In genomic region chr5:131634666-131634995, GRCh38 we compare ENCODE assay signal across 8 cellular contexts.
DNase-seq lines count a peak whose midpoint lies in the region; ATAC-seq and TF ChIP-seq lines count a peak whose summit lies in the region.

No MANE protein-coding gene starts in this region.

- ATAC-seq in HG02678 (IDR thresholded peaks at IDR 0.05; ENCODE audit: unreplicated experiment) = peak; percentile 24
- ATAC-seq in stimulated activated naive CD8-positive, alpha-beta T cell treated with anti-CD3 and anti-CD28 coated beads, Interleukin-15, amount 100 ng/mL, for 72 hours = peak; percentile 66

- H3K4me1 Mint-ChIP-seq in stimulated activated naive CD8-positive, alpha-beta T cell treated with anti-CD3 and anti-CD28 coated beads, Interleukin-15, amount 100 ng/mL, for 72 hours = peaks cover 18% of the 10 kb centered on the region

- H3K27me3 ChIP-seq in muscle layer of duodenum (ENCODE audit: low read depth, low read length) = no peaks in the 10 kb centered on the region

- H3K9me3 ChIP-seq in muscle layer of duodenum (ENCODE audit: control insufficient read depth in 1 of 2, low read length in 2 of 2) = no peaks in the 10 kb centered on the region

- TF ChIP-seq CTCF in epithelial cell of esophagus (IDR thresholded peaks at IDR 0.05; ENCODE audit: insufficient read depth, low read depth, low read length, missing control alignments) = peak; percentile 27

- H3K4me3 ChIP-seq in epithelial cell of esophagus (ENCODE audit: low read length) (peak overlapping the region; percentile 92), muscle layer of duodenum (ENCODE audit: low read depth in 1 of 2, low read length in 2 of 2) (peak overlapping the region; percentile 90 to 91)

- H3K9me3 Mint-ChIP-seq in stimulated activated naive CD8-positive, alpha-beta T cell treated with anti-CD3 and anti-CD28 coated beads, Interleukin-15, amount 100 ng/mL, for 72 hours = no peaks in the 10 kb centered on the region

- peaks cover 0 to 9% of the 10 kb centered on the region in 2 donors for H3K36me3 ChIP-seq in muscle layer of duodenum (ENCODE audit: control insufficient read depth in 1 of 2, insufficient read depth in 2 of 2, low read length in 2 of 2)

- H3K27ac Mint-ChIP-seq in stimulated activated naive CD8-positive, alpha-beta T cell treated with anti-CD3 and anti-CD28 coated beads, Interleukin-15, amount 100 ng/mL, for 72 hours = peak overlapping the region; percentile 99

- no peaks in the 10 kb centered on the region for H3K27me3 Mint-ChIP-seq in stimulated activated naive CD8-positive, alpha-beta T cell treated with anti-CD3 and anti-CD28 coated beads, Interleukin-15, amount 100 ng/mL, for 72 hours

- H3K4me3 Mint-ChIP-seq in stimulated activated naive CD8-positive, alpha-beta T cell treated with anti-CD3 and anti-CD28 coated beads, Interleukin-15, amount 100 ng/mL, for 72 hours = peak overlapping the region; percentile 94 to 99

- H3K27ac ChIP-seq in muscle layer of duodenum (ENCODE audit: low read length) = peak overlapping the region; percentile 99

- DNase-seq in NCI-H526 (lab: John Stamatoyannopoulos, UW) (peak; percentile 53 to 59), NCI-H526 treated with DMSO at 0.1 percent for 48 hours (lab: John Stamatoyannopoulos, UW) (no peak), NCI-H146 (lab: John Stamatoyannopoulos, UW) (peak; percentile 64), epithelial cell of esophagus (ENCODE audit: low read depth) (peak; percentile 56)
- peak; percentile 57 to 68 for DNase-seq in activated CD4-positive, alpha-beta T cell treated with anti-CD3 and anti-CD28 coated beads, Interleukin-2, amount 50 U/mL, for 48 hours
- peak; percentile 71 to 77 for DNase-seq in stimulated activated naive CD8-positive, alpha-beta T cell treated with anti-CD3 and anti-CD28 coated beads, Interleukin-15, amount 100 ng/mL, for 72 hours

- peaks cover 5 to 25% of the 10 kb centered on the region in 2 donors for H3K4me1 ChIP-seq in muscle layer of duodenum (ENCODE audit: control insufficient read depth in 1 of 2, insufficient read depth in 2 of 2, low read length in 2 of 2)
